In genomic region chr18:75210274-75211001, GRCh38 we compare ENCODE assay signal across 8 cellular contexts. TPM values are rescaled to one million over a fixed set of nuclear protein-coding genes. Genes with fewer than 3 reads are reported as not detected.
DNase-seq lines count a peak whose midpoint lies in the region; ATAC-seq and TF ChIP-seq lines count a peak whose summit lies in the region.

Gene TSHZ1 (plus strand): TSS chr18:75210797. CDS start chr18:75211877, 1,080 bp downstream.

- intact Hi-C loops in activated B cell treated with CpG ODN at 0.5 μM for 24 hours (cut with micrococcal nuclease) (loop anchor here (1.0 to 10.0 kb wide), 5 partner anchors 556 to 1612 kb away; partner anchors contain the start of genes CNDP2, TIMM21 and ZNF236), left colon (cut with DNase I, micrococcal nuclease) (no loop called here)
- intact Hi-C loops in dendritic cell treated with granulocyte-macrophage colony-stimulating factor and Interleukin-4, amounts not matched to agents 40 ng/mL and 50 ng/mL, for 4 days (cut with micrococcal nuclease) = loop anchor here (10.0 kb wide), 1 partner anchor 226 kb away; no protein-coding TSS in a partner anchor

- peak within 1 kb of the TSS; percentile 97 for H3K4me3 Mint-ChIP-seq in activated B cell treated with CpG ODN at 0.5 μM for 24 hours
- H3K4me3 Mint-ChIP-seq in dendritic cell treated with granulocyte-macrophage colony-stimulating factor and Interleukin-4, amounts not matched to agents 40 ng/mL and 50 ng/mL, for 4 days = peak within 1 kb of the TSS; percentile 96

- DNase-seq in C1 segment of cervical spinal cord (lab: John Stamatoyannopoulos, UW) = peak in 10 of 14 donors; percentile 34 to 88 (median 58)
- peak; percentile 62 for DNase-seq in GM19238 (ENCODE audit: insufficient read length, low spot score)
- DNase-seq in NCI-H446 (lab: John Stamatoyannopoulos, UW) = peak; percentile 40 to 81
- DNase-seq in activated B cell treated with CpG ODN at 0.5 μM for 24 hours = no peak
- peak; percentile 62 to 83 for DNase-seq in left colon
- DNase-seq in stimulated activated CD4-positive, alpha-beta T cell treated with anti-CD3 and anti-CD28 coated beads, Interleukin-2, amount 100 ng/mL, for 4 hours (ENCODE audit: low read depth) = peak; percentile 60

- H3K27ac Mint-ChIP-seq in activated B cell treated with CpG ODN at 0.5 μM for 24 hours = peak within 1 kb of the TSS; percentile 90
- peak within 1 kb of the TSS; percentile 94 for H3K27ac Mint-ChIP-seq in dendritic cell treated with granulocyte-macrophage colony-stimulating factor and Interleukin-4, amounts not matched to agents 40 ng/mL and 50 ng/mL, for 4 days

- ATAC-seq in HG03439 (IDR thresholded peaks at IDR 0.05; ENCODE audit: unreplicated experiment) (peak; percentile 32), activated B cell treated with CpG ODN at 0.5 μM for 24 hours (ENCODE audit: low read depth) (peak; percentile 29), left colon (peak; percentile 57)

- no peak for TF ChIP-seq CTCF in activated B cell treated with CpG ODN at 0.5 μM for 24 hours (IDR thresholded peaks at IDR 0.05)

- H3K27me3 Mint-ChIP-seq in activated B cell treated with CpG ODN at 0.5 μM for 24 hours = peaks cover 4% of the 10 kb centered on the region
- H3K27me3 Mint-ChIP-seq in dendritic cell treated with granulocyte-macrophage colony-stimulating factor and Interleukin-4, amounts not matched to agents 40 ng/mL and 50 ng/mL, for 4 days = peaks cover 21% of the 10 kb centered on the region

- POLR2A ChIA-PET in activated B cell treated with CpG ODN at 0.5 μM for 24 hours (lab: Charles Lee) = interaction anchor here (0.6 to 1.3 kb wide), 11 partner anchors 10 to 715 kb away, joined by 3 to 10 read pairs (median 4); partner anchors contain the start of gene CNDP2

- CTCF ChIA-PET in activated B cell treated with CpG ODN at 0.5 μM for 24 hours (lab: Charles Lee) = no interaction called here

- H3K4me1 Mint-ChIP-seq in activated B cell treated with CpG ODN at 0.5 μM for 24 hours = peaks cover 56% of the 10 kb centered on the region
- H3K4me1 Mint-ChIP-seq in dendritic cell treated with granulocyte-macrophage colony-stimulating factor and Interleukin-4, amounts not matched to agents 40 ng/mL and 50 ng/mL, for 4 days (ENCODE audit: low read depth) = peaks cover 59% of the 10 kb centered on the region

- peaks cover 13% of the 10 kb centered on the region for H3K36me3 Mint-ChIP-seq in activated B cell treated with CpG ODN at 0.5 μM for 24 hours (ENCODE audit: low read depth)
- peaks cover 27% of the 10 kb centered on the region for H3K36me3 Mint-ChIP-seq in dendritic cell treated with granulocyte-macrophage colony-stimulating factor and Interleukin-4, amounts not matched to agents 40 ng/mL and 50 ng/mL, for 4 days (ENCODE audit: low read depth)

- no peaks in the 10 kb centered on the region for H3K9me3 Mint-ChIP-seq in activated B cell treated with CpG ODN at 0.5 μM for 24 hours
- H3K9me3 Mint-ChIP-seq in dendritic cell treated with granulocyte-macrophage colony-stimulating factor and Interleukin-4, amounts not matched to agents 40 ng/mL and 50 ng/mL, for 4 days = no peaks in the 10 kb centered on the region

RNA-seq across cellular contexts. Expression of gene TSHZ1, which starts in this region (rescaled TPM):
- total RNA-seq in activated B cell treated with CpG ODN at 0.5 μM for 24 hours (7.9 and 8.6 TPM in 2 replicates), left colon (10 to 100 TPM; 24.8 to 34.1 TPM)

Comparison
In these comparisons a context has a peak if more than half of its experiments do, and no peak if none do; other contexts are left out.
1. intact Hi-C loops: an anchor here in activated B cell treated with CpG ODN at 0.5 μM for 24 hours (1.0 to 10.0 kb wide) and dendritic cell treated with granulocyte-macrophage colony-stimulating factor and Interleukin-4, amounts not matched to agents 40 ng/mL and 50 ng/mL, for 4 days (10.0 kb wide); none called in left colon.